ENCODE assay signal across 25 cellular contexts in genomic region chrX:16770970-16771482, GRCh38. TPM values are rescaled to one million over a fixed set of nuclear protein-coding genes. Genes with fewer than 3 reads are reported as not detected.
DNase-seq lines count a peak whose midpoint lies in the region; ATAC-seq and TF ChIP-seq lines count a peak whose summit lies in the region.
"Had no signal": no experiment of that assay in that cellular context is flagged by ENCODE, and none has a peak within 500 bp of the region (broad histone marks: within the 10 kb centered on the region; RNA-seq: fewer than 3 reads in every experiment).

No MANE protein-coding gene starts in this region.

- 100% methylated on average over 1 of the region's 2 CpGs; no CpG with 5 or more reads in 1 of the 2 donors for WGBS in gastroesophageal sphincter (ENCODE audit: low coverage in 1 of 2), 2 donors

- no peaks in the 10 kb centered on the region for H3K9me3 Mint-ChIP-seq in HFFc6
- no peaks in the 10 kb centered on the region for H3K9me3 Mint-ChIP-seq in brain
- H3K9me3 Mint-ChIP-seq in nephron: no peaks in the 10 kb centered on the region
- H3K9me3 Mint-ChIP-seq: activated B cell treated with CpG ODN at 0.5 μM for 24 hours; activated T-helper 2 cell treated with anti-CD3 and anti-CD28 coated beads, Interferon-gamma antibody, Interleukin-2, Interleukin-4, amounts not matched to agents 10 μg/mL and 5 μg/mL and 100 μg/mL, durations not matched to agents 14 hours and 24 hours and 36 hours; stimulated activated effector memory CD8-positive, alpha-beta T cell treated with anti-CD3 and anti-CD28 coated beads, Interleukin-12 subunit alpha, Interleukin-12 subunit beta, amount 100 ng/mL, for 72 hours had no signal

- H3K4me1 Mint-ChIP-seq in HFFc6 (ENCODE audit: low read depth) (peaks cover 4% of the 10 kb centered on the region; the same call in 1 of the 2 replicates), brain (peaks cover 19% of the 10 kb centered on the region), nephron (peaks cover 11% of the 10 kb centered on the region)
- H3K4me1 Mint-ChIP-seq: activated B cell treated with CpG ODN at 0.5 μM for 24 hours; stimulated activated effector memory CD8-positive, alpha-beta T cell treated with anti-CD3 and anti-CD28 coated beads, Interleukin-12 subunit alpha, Interleukin-12 subunit beta, amount 100 ng/mL, for 72 hours had no signal

- H3K36me3 Mint-ChIP-seq in HFFc6 (ENCODE audit: low read depth) (no peaks in the 10 kb centered on the region), brain (no peaks in the 10 kb centered on the region), nephron (ENCODE audit: low read depth) (no peaks in the 10 kb centered on the region)
- H3K36me3 Mint-ChIP-seq: activated naive CD8-positive, alpha-beta T cell; stimulated activated effector memory CD8-positive, alpha-beta T cell treated with anti-CD3 and anti-CD28 coated beads, Interleukin-12 subunit alpha, Interleukin-12 subunit beta, amount 100 ng/mL, for 72 hours had no signal

- H3K27me3 Mint-ChIP-seq in HFFc6 (ENCODE audit: insufficient read depth): no peaks in the 10 kb centered on the region
- no peaks in the 10 kb centered on the region for H3K27me3 Mint-ChIP-seq in brain
- no peaks in the 10 kb centered on the region for H3K27me3 Mint-ChIP-seq in nephron (ENCODE audit: low read depth)
- H3K27me3 Mint-ChIP-seq: activated B cell treated with CpG ODN at 0.5 μM for 24 hours; activated naive CD8-positive, alpha-beta T cell had no signal

- H3K9me3 ChIP-seq in gastroesophageal sphincter: no peaks in the 10 kb centered on the region
- H3K9me3 ChIP-seq: spleen, suprapubic skin had no signal

- DNase-seq in HFFc6 (no peak), NCI-H1694 treated with DMSO at 0.1 percent for 48 hours (lab: John Stamatoyannopoulos, UW) (no peak), left lobe of liver (ENCODE audit: low spot score) (no peak), posterior vena cava (ENCODE audit: low spot score) (no peak)
- DNase-seq: activated B cell treated with CpG ODN at 0.5 μM for 24 hours; activated CD4-positive, alpha-beta T cell treated with anti-CD3 and anti-CD28 coated beads, Interleukin-2, amount 50 U/mL, for 48 hours; activated CD8-positive, alpha-beta memory T cell treated with anti-CD3 and anti-CD28 coated beads, Interleukin-2, amount 50 U/mL, for 4 hours; aorta; caudate nucleus; head of caudate nucleus; left cardiac atrium; NCI-H187 treated with DMSO at 0.1 percent for 48 hours; spleen; stimulated activated CD4-positive, alpha-beta T cell treated with anti-CD3 and anti-CD28 coated beads, Interleukin-2, amount 100 ng/mL, for 48 hours; T-helper 9 cell had no signal

- no peaks in the 10 kb centered on the region for H3K4me1 ChIP-seq in gastroesophageal sphincter
- H3K4me1 ChIP-seq: BLaER1 treated with 17β-estradiol and CSF1 and Interleukin-3, amounts not matched to agents 10 nM and 100 nM; spleen; suprapubic skin had no signal

- H3K4me3 Mint-ChIP-seq in HFFc6 (no peak overlapping the region), brain (peak overlapping the region in 1 of 5 experiments; percentile 41), nephron (no peak overlapping the region)
- H3K4me3 Mint-ChIP-seq: activated B cell treated with CpG ODN at 0.5 μM for 24 hours; activated naive CD8-positive, alpha-beta T cell; stimulated activated effector memory CD8-positive, alpha-beta T cell treated with anti-CD3 and anti-CD28 coated beads, Interleukin-12 subunit alpha, Interleukin-12 subunit beta, amount 100 ng/mL, for 72 hours had no signal

- TF ChIP-seq EP300 in gastroesophageal sphincter (IDR thresholded peaks at IDR 0.05): no peak

- H3K27ac ChIP-seq in C4-2B: peak overlapping the region; percentile 29; the same call in 1 of the 2 replicates
- no peak overlapping the region for H3K27ac ChIP-seq in gastroesophageal sphincter
- H3K27ac ChIP-seq: BLaER1 treated with 17β-estradiol and CSF1 and Interleukin-3, amounts not matched to agents 10 nM and 100 nM; RWPE1; spleen; suprapubic skin had no signal

- no peaks in the 10 kb centered on the region for H3K27me3 ChIP-seq in gastroesophageal sphincter
- H3K27me3 ChIP-seq: spleen, suprapubic skin had no signal

- H3K4me3 ChIP-seq in gastroesophageal sphincter: no peak overlapping the region
- H3K4me3 ChIP-seq: BLaER1 treated with 17β-estradiol and CSF1 and Interleukin-3, amounts not matched to agents 10 nM and 100 nM; spleen; suprapubic skin had no signal

- intact Hi-C loops in posterior vena cava (cut with DNase I): loop anchor here in 1 of 2 donors (5.0 to 10.0 kb wide), 2 partner anchors 56 to 1734 kb away; partner anchors contain the start of genes CTPS2 and SYAP1

- TF ChIP-seq POLR2A in gastroesophageal sphincter (IDR thresholded peaks at IDR 0.05): no peak

- TF ChIP-seq CTCF in C4-2B (conservative IDR thresholded peaks at IDR 0.05) (no peak), HFFc6 (IDR thresholded peaks at IDR 0.05) (no peak), brain (conservative IDR thresholded peaks at IDR 0.05) (no peak), nephron (IDR thresholded peaks at IDR 0.05; ENCODE audit: unreplicated experiment in 3 of 3) (no peak), gastroesophageal sphincter (IDR thresholded peaks at IDR 0.05) (no peak)

- H3K27ac Mint-ChIP-seq in HFFc6: peak overlapping the region; percentile 99; the same call in 1 of the 2 replicates
- H3K27ac Mint-ChIP-seq in brain: peak overlapping the region in 4 of 5 experiments; percentile 11 to 100 (median 64)
- peak overlapping the region; percentile 99 to 100 (median 100) for H3K27ac Mint-ChIP-seq in nephron
- H3K27ac Mint-ChIP-seq: activated B cell treated with CpG ODN at 0.5 μM for 24 hours; activated naive CD8-positive, alpha-beta T cell; activated T-helper 2 cell treated with anti-CD3 and anti-CD28 coated beads, Interferon-gamma antibody, Interleukin-2, Interleukin-4, amounts not matched to agents 10 μg/mL and 5 μg/mL and 100 μg/mL, durations not matched to agents 14 hours and 24 hours and 36 hours; stimulated activated effector memory CD8-positive, alpha-beta T cell treated with anti-CD3 and anti-CD28 coated beads, Interleukin-12 subunit alpha, Interleukin-12 subunit beta, amount 100 ng/mL, for 72 hours had no signal

- ATAC-seq in gastroesophageal sphincter (no peak), left lobe of liver (no peak)
- ATAC-seq: left cardiac atrium; stimulated activated effector memory CD8-positive, alpha-beta T cell treated with anti-CD3 and anti-CD28 coated beads, Interleukin-12 subunit alpha, Interleukin-12 subunit beta, amount 100 ng/mL, for 72 hours had no signal

- H3K36me3 ChIP-seq in gastroesophageal sphincter: no peaks in the 10 kb centered on the region
- H3K36me3 ChIP-seq: BLaER1 treated with 17β-estradiol and CSF1 and Interleukin-3, amounts not matched to agents 10 nM and 100 nM; spleen; suprapubic skin had no signal

RNA-seq across cellular contexts. Expression of gene TXLNG, which starts 15.2 kb away (rescaled TPM):
- total RNA-seq in HFFc6 (2021; fragmentation: NEBNext Ultra II Directional; extraction: Animal tissue kit (Norgen Biotek cat#: 25700)): 1 to 10 TPM; 6.8 to 7.8 (median 7.1) TPM
- 7.8 TPM for polyA plus RNA-seq in brain (ENCODE audit: insufficient read depth, low read depth, low replicate concordance)
- total RNA-seq in gastroesophageal sphincter (10 to 100 TPM in 3 of 4 donors, 1 to 10 TPM in 1; 9.0 to 16.8 (median 14.3) TPM), left lobe of liver (5.1 TPM), posterior vena cava (1 to 10 TPM; 8.6 to 9.0 TPM)

RNA-seq across cellular contexts. Expression of gene SYAP1, which starts 51.6 kb away (rescaled TPM):
- total RNA-seq in HFFc6 (2021; fragmentation: NEBNext Ultra II Directional; extraction: Animal tissue kit (Norgen Biotek cat#: 25700)): 10 to 100 TPM; 36.3 to 40.6 (median 38.7) TPM
- polyA plus RNA-seq in brain (ENCODE audit: insufficient read depth, low read depth, low replicate concordance): 13.5 TPM
- total RNA-seq in gastroesophageal sphincter (10 to 100 TPM; 25.4 to 39.1 (median 30.4) TPM), left lobe of liver (26.6 TPM), posterior vena cava (10 to 100 TPM; 30.9 to 31.3 TPM)

RNA-seq across cellular contexts. Expression of gene CTPS2, which starts 58.6 kb away (rescaled TPM):
- total RNA-seq in HFFc6 (2021; fragmentation: NEBNext Ultra II Directional; extraction: Animal tissue kit (Norgen Biotek cat#: 25700)): 1 to 10 TPM; 5.1 to 7.3 (median 6.5) TPM
- 13.2 TPM for polyA plus RNA-seq in brain (ENCODE audit: insufficient read depth, low read depth, low replicate concordance)
- total RNA-seq in gastroesophageal sphincter (10 to 100 TPM; 12.1 to 20.5 (median 14.0) TPM), left lobe of liver (7.8 TPM), posterior vena cava (10 to 100 TPM in 1 of 2 donors, 1 to 10 TPM in 1; 8.5 to 10.9 TPM)
